In the genomic region with DNA sequence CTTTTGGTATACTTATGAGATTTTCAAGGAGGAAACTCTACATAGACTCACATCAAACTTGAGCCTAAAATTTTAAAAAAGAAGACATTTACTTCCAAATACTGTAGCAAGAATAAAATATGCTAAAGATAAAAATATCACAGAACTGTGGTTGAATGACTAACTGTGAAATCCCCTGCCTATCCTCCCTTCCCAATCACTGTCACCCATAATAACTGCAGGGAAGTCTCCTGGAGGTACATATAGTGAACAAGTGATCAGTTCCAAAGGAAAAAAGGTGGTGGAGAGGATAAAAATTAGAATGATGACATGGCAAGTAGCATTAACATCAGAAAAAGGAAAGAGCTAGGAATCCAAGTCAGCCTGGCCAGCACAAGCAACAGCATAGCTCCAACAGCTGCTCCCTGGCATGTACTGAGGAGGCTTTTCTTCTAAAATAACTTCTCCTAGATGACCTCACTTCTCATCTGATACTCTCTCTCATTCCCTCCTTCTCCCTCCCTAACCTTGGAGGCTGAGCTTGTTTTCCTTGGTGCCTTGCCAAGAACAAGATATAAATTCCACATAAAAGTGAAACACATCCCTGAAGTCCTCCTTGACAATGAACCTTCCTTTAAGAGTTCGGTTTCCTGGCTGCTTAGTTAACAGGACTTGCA, we compare ENCODE assay signal across 11 cellular contexts.
A peak's percentile ranks its signal among the peaks of the same experiment; 100 is the strongest.
DNase-seq lines count a peak whose midpoint lies in the region; ATAC-seq and TF ChIP-seq lines count a peak whose summit lies in the region.
"Had no signal": no experiment of that assay in that cellular context is flagged by ENCODE, and none has a peak within 500 bp of the region (broad histone marks: within the 10 kb centered on the region; RNA-seq: fewer than 3 reads in every experiment).

No MANE protein-coding gene starts in this region.

- peak; percentile 69 for DNase-seq in NCI-H2029 (lab: John Stamatoyannopoulos, UW)
- DNase-seq in astrocyte of the spinal cord (ENCODE audit: low read depth, low spot score), result peak; percentile 89
- DNase-seq in iPS-NIHi11 (ENCODE audit: low spot score), result peak; percentile 11
- DNase-seq in smooth muscle cell of the brain vasculature (ENCODE audit: low read depth, low spot score), result peak; percentile 54
- DNase-seq in COR-L47 (lab: John Stamatoyannopoulos, UW), result no peak
- no peak for DNase-seq in activated T-helper 1 cell treated with anti-CD3 and anti-CD28 coated beads, Interleukin-12 subunit alpha, Interleukin-12 subunit beta, Interleukin-2, Interleukin-4 antibody, amounts not matched to agents 30 ng/mL and 10 ng/mL and 1 ng/mL, durations not matched to agents 14 hours and 24 hours and 36 hours (ENCODE audit: low spot score)
- DNase-seq: activated naive CD8-positive, alpha-beta T cell treated with anti-CD3 and anti-CD28 coated beads, Interleukin-2, amount 50 U/mL, for 24 hours; head of caudate nucleus; KG1 had no signal

- H3K27me3 Mint-ChIP-seq in activated T-helper 1 cell treated with anti-CD3 and anti-CD28 coated beads, Interleukin-12 subunit alpha, Interleukin-12 subunit beta, Interleukin-2, Interleukin-4 antibody, amounts not matched to agents 30 ng/mL and 10 ng/mL and 1 ng/mL, durations not matched to agents 14 hours and 24 hours and 36 hours (ENCODE audit: insufficient read depth), result no peaks in the 10 kb centered on the region
- H3K27me3 Mint-ChIP-seq: activated naive CD8-positive, alpha-beta T cell treated with anti-CD3 and anti-CD28 coated beads, Interleukin-2, amount 50 U/mL, for 24 hours had no signal

- no peak overlapping the region for H3K4me3 Mint-ChIP-seq in activated T-helper 1 cell treated with anti-CD3 and anti-CD28 coated beads, Interleukin-12 subunit alpha, Interleukin-12 subunit beta, Interleukin-2, Interleukin-4 antibody, amounts not matched to agents 30 ng/mL and 10 ng/mL and 1 ng/mL, durations not matched to agents 14 hours and 24 hours and 36 hours
- H3K4me3 Mint-ChIP-seq: activated naive CD8-positive, alpha-beta T cell treated with anti-CD3 and anti-CD28 coated beads, Interleukin-2, amount 50 U/mL, for 24 hours had no signal

- ATAC-seq in GM21737 (IDR thresholded peaks at IDR 0.05; ENCODE audit: unreplicated experiment) (no peak), GM21526 (IDR thresholded peaks at IDR 0.05; ENCODE audit: low FRiP score, unreplicated experiment) (no peak)
- ATAC-seq: activated naive CD8-positive, alpha-beta T cell treated with anti-CD3 and anti-CD28 coated beads, Interleukin-2, amount 50 U/mL, for 24 hours had no signal

- H3K4me3 ChIP-seq in astrocyte of the spinal cord (ENCODE audit: low read depth, low read length), result no peak overlapping the region

- in situ Hi-C loops in astrocyte of the spinal cord (cut with HindIII; ENCODE audit: low sequenced_read_pairs), result no loop called here

- H3K9me3 Mint-ChIP-seq in activated T-helper 1 cell treated with anti-CD3 and anti-CD28 coated beads, Interleukin-12 subunit alpha, Interleukin-12 subunit beta, Interleukin-2, Interleukin-4 antibody, amounts not matched to agents 30 ng/mL and 10 ng/mL and 1 ng/mL, durations not matched to agents 14 hours and 24 hours and 36 hours, result no peaks in the 10 kb centered on the region
- H3K9me3 Mint-ChIP-seq: activated naive CD8-positive, alpha-beta T cell treated with anti-CD3 and anti-CD28 coated beads, Interleukin-2, amount 50 U/mL, for 24 hours had no signal

- H3K4me1 Mint-ChIP-seq in activated T-helper 1 cell treated with anti-CD3 and anti-CD28 coated beads, Interleukin-12 subunit alpha, Interleukin-12 subunit beta, Interleukin-2, Interleukin-4 antibody, amounts not matched to agents 30 ng/mL and 10 ng/mL and 1 ng/mL, durations not matched to agents 14 hours and 24 hours and 36 hours (ENCODE audit: low read depth), result no peaks in the 10 kb centered on the region
- H3K4me1 Mint-ChIP-seq: activated naive CD8-positive, alpha-beta T cell treated with anti-CD3 and anti-CD28 coated beads, Interleukin-2, amount 50 U/mL, for 24 hours had no signal

- H3K36me3 Mint-ChIP-seq in activated T-helper 1 cell treated with anti-CD3 and anti-CD28 coated beads, Interleukin-12 subunit alpha, Interleukin-12 subunit beta, Interleukin-2, Interleukin-4 antibody, amounts not matched to agents 30 ng/mL and 10 ng/mL and 1 ng/mL, durations not matched to agents 14 hours and 24 hours and 36 hours (ENCODE audit: low read depth), result no peaks in the 10 kb centered on the region

- H3K27ac Mint-ChIP-seq in activated T-helper 1 cell treated with anti-CD3 and anti-CD28 coated beads, Interleukin-12 subunit alpha, Interleukin-12 subunit beta, Interleukin-2, Interleukin-4 antibody, amounts not matched to agents 30 ng/mL and 10 ng/mL and 1 ng/mL, durations not matched to agents 14 hours and 24 hours and 36 hours, result no peak overlapping the region
- H3K27ac Mint-ChIP-seq: activated naive CD8-positive, alpha-beta T cell treated with anti-CD3 and anti-CD28 coated beads, Interleukin-2, amount 50 U/mL, for 24 hours had no signal

- no peak for TF ChIP-seq CTCF in astrocyte of the spinal cord (IDR thresholded peaks at IDR 0.05; ENCODE audit: low read depth, low read length)

- intact Hi-C loops in activated T-helper 1 cell treated with anti-CD3 and anti-CD28 coated beads, Interleukin-12 subunit alpha, Interleukin-12 subunit beta, Interleukin-2, Interleukin-4 antibody, amounts not matched to agents 30 ng/mL and 10 ng/mL and 1 ng/mL, durations not matched to agents 14 hours and 24 hours and 36 hours (cut with micrococcal nuclease), result no loop called here

Comparison
In these comparisons a context has a peak if more than half of its experiments do, and no peak if none do; other contexts are left out.
1. DNase-seq: peak in NCI-H2029 (single experiment), astrocyte of the spinal cord (single experiment), iPS-NIHi11 (single experiment) and smooth muscle cell of the brain vasculature (single experiment); none in COR-L47 (single experiment) and activated T-helper 1 cell treated with anti-CD3 and anti-CD28 coated beads, Interleukin-12 subunit alpha, Interleukin-12 subunit beta, Interleukin-2, Interleukin-4 antibody, amounts not matched to agents 30 ng/mL and 10 ng/mL and 1 ng/mL, durations not matched to agents 14 hours and 24 hours and 36 hours (single experiment).